Comparison of ENCODE assay signal across 7 cellular contexts in the genomic region with DNA sequence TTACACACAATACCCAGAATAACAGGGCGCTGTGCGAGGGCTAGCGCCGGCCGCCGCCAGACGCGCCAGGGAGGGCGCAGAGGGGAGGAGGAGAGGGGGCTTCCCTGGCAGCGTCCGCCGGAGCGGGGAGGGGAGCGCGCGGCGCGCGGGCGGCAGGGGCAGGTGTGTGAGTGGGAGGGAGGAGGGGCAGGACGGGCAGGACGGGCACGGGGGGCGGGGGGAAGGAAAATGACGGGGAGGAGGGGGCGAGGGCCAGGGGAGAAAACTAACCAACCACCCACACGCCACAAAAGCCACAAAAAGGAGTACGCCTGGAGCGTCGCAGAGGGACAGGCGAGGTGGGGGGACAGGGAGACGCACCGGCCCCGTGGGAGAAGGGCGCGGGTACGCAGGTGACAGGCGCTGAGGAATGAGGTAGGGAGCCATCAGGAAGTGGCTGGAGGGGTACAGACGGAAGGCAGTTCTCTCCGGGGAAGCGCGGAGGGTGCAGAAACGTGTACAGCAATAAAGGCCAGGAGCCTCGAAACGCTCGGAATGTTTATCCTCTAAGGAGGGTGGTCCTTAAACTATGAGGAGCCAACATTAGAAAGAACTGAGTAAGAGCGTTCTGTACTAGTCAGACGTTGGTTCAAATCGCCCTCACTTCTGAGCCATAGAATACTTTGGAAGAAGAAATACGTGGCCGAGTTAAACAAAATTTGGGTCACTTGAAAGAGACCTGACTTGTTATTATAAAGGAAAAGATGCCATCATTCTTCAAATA. TPM values are rescaled to one million over a fixed set of nuclear protein-coding genes. Genes with fewer than 3 reads are reported as not detected.
A peak's percentile ranks its signal among the peaks of the same experiment; 100 is the strongest.
DNase-seq lines count a peak whose midpoint lies in the region; ATAC-seq and TF ChIP-seq lines count a peak whose summit lies in the region.

No MANE protein-coding gene starts in this region.

- H3K9me2 ChIP-seq in neural cell (ENCODE audit: insufficient read depth, low read length), result no peaks in the 10 kb centered on the region

- H3K36me3 ChIP-seq in esophagus (ENCODE audit: control insufficient read depth in 2 of 2, insufficient read depth in 2 of 2, low read length in 1 of 2) (no peaks in the 10 kb centered on the region), neural cell (ENCODE audit: insufficient read depth, low read length) (no peaks in the 10 kb centered on the region), subcutaneous abdominal adipose tissue (ENCODE audit: control insufficient read depth in 5 of 5, insufficient read depth in 5 of 5, low read length in 5 of 5) (no peaks in the 10 kb centered on the region)

- peaks cover 26% of the 10 kb centered on the region for H3K79me2 ChIP-seq in neural cell (replicated peaks; ENCODE audit: insufficient read depth, low read length)

- no peaks in the 10 kb centered on the region for H3K27me3 ChIP-seq in esophagus (ENCODE audit: control insufficient read depth in 1 of 2, insufficient read depth in 2 of 2, low read length in 2 of 2)
- H3K27me3 ChIP-seq in neural cell (ENCODE audit: insufficient read depth, low read depth, low read length), result no peaks in the 10 kb centered on the region
- H3K27me3 ChIP-seq in subcutaneous abdominal adipose tissue (ENCODE audit: control insufficient read depth in 5 of 5, insufficient read depth in 4 of 5, low read length in 5 of 5), result no peaks in the 10 kb centered on the region

- H3K4me1 ChIP-seq in esophagus (ENCODE audit: control insufficient read depth in 2 of 2, insufficient read depth in 2 of 2, low read length in 1 of 2) (peaks cover 0 to 3% of the 10 kb centered on the region in 2 donors), subcutaneous abdominal adipose tissue (ENCODE audit: control insufficient read depth in 5 of 5, insufficient read depth in 5 of 5, low read length in 5 of 5) (peaks cover 2 to 24% (median 18%) of the 10 kb centered on the region in 5 donors)

- no peak for TF ChIP-seq EP300 in neural cell (conservative IDR thresholded peaks at IDR 0.05; ENCODE audit: poor library complexity, severe bottlenecking)

- H3K9ac ChIP-seq in neural cell (ENCODE audit: low read length) (peak overlapping the region; percentile 69), subcutaneous abdominal adipose tissue (ENCODE audit: low read length in 5 of 5) (peak overlapping the region in 2 of 5 donors; percentile 62 to 72)

- no peaks in the 10 kb centered on the region for H3K9me3 ChIP-seq in esophagus (ENCODE audit: control insufficient read depth in 2 of 2, insufficient read depth in 1 of 2, low read depth in 1 of 2, low read length in 1 of 2)
- H3K9me3 ChIP-seq in neural cell (ENCODE audit: low read length), result no peaks in the 10 kb centered on the region
- no peaks in the 10 kb centered on the region for H3K9me3 ChIP-seq in subcutaneous abdominal adipose tissue (ENCODE audit: control insufficient read depth in 5 of 5, low read length in 5 of 5)

- no peak for ATAC-seq in HG03025 (IDR thresholded peaks at IDR 0.05; ENCODE audit: low FRiP score, unreplicated experiment)

- H3K4me3 ChIP-seq in HFF-Myc (replicated peaks; ENCODE audit: low read depth, low read length), result peak overlapping the region; percentile 58
- peak overlapping the region; percentile 73 to 96 for H3K4me3 ChIP-seq in esophagus (ENCODE audit: low read depth in 1 of 2, low read length in 2 of 2)
- peak overlapping the region; percentile 82 for H3K4me3 ChIP-seq in neural cell (ENCODE audit: low read length)
- peak overlapping the region; percentile 65 to 96 (median 79) for H3K4me3 ChIP-seq in subcutaneous abdominal adipose tissue (ENCODE audit: low read depth in 1 of 5, low read length in 5 of 5)

- TF ChIP-seq RAD21 in neural cell (conservative IDR thresholded peaks at IDR 0.05), result no peak

- TF ChIP-seq CTCF in HFF-Myc (IDR thresholded peaks at IDR 0.05; ENCODE audit: low read depth, low read length, missing control alignments) (no peak), neural cell (IDR thresholded peaks at IDR 0.05; ENCODE audit: poor library complexity, severe bottlenecking) (no peak)

- H4K20me1 ChIP-seq in neural cell (ENCODE audit: insufficient read depth), result no peaks in the 10 kb centered on the region

- peak overlapping the region; percentile 82 to 90 for H3K27ac ChIP-seq in esophagus (ENCODE audit: low read depth in 2 of 2, low read length in 1 of 2)
- H3K27ac ChIP-seq in neural cell (ENCODE audit: low read length), result peak overlapping the region; percentile 33
- peak overlapping the region; percentile 77 for H3K27ac ChIP-seq in subcutaneous abdominal adipose tissue (ENCODE audit: low read depth, low read length)

- peak overlapping the region; percentile 24 for H2AFZ ChIP-seq in neural cell (ENCODE audit: low read depth, low read length)

- DNase-seq in HFF-Myc (ENCODE audit: extremely low read depth, low read depth) (no peak), NCI-H526 treated with DMSO at 0.1 percent for 48 hours (lab: John Stamatoyannopoulos, UW) (peak; percentile 79), activated T-cell treated with anti-CD3 and anti-CD28 coated beads for 24 hours (ENCODE audit: low read depth) (peak; percentile 51)

- peak overlapping the region; percentile 28 for H3K4me2 ChIP-seq in neural cell (ENCODE audit: low read length)

- 1 to 2% methylated on average over 38 to 50 of the region's 51 CpGs for WGBS in esophagus, 2 donors

- no peaks in the 10 kb centered on the region for H3F3A ChIP-seq in neural cell (ENCODE audit: insufficient read depth, low read length, poor library complexity, severe bottlenecking)

TF ChIP-seq in neural cell, 6 proteins besides CTCF, POLR2A, EP300 and RAD21:
- no peak for TF ChIP-seq MXI1 (conservative IDR thresholded peaks at IDR 0.05; ENCODE audit: poor library complexity, severe bottlenecking)
- TF ChIP-seq EZH2 (IDR thresholded peaks at IDR 0.05; ENCODE audit: borderline replicate concordance, insufficient read depth, low read length, poor library complexity, severe bottlenecking), result no peak
- no peak for TF ChIP-seq TAF1 (IDR thresholded peaks at IDR 0.05; ENCODE audit: low read depth)
- no peak for TF ChIP-seq SMC3 (conservative IDR thresholded peaks at IDR 0.05; ENCODE audit: poor library complexity)
- TF ChIP-seq POLR2AphosphoS5 (IDR thresholded peaks at IDR 0.05), result no peak
- TF ChIP-seq, protein P1, sequence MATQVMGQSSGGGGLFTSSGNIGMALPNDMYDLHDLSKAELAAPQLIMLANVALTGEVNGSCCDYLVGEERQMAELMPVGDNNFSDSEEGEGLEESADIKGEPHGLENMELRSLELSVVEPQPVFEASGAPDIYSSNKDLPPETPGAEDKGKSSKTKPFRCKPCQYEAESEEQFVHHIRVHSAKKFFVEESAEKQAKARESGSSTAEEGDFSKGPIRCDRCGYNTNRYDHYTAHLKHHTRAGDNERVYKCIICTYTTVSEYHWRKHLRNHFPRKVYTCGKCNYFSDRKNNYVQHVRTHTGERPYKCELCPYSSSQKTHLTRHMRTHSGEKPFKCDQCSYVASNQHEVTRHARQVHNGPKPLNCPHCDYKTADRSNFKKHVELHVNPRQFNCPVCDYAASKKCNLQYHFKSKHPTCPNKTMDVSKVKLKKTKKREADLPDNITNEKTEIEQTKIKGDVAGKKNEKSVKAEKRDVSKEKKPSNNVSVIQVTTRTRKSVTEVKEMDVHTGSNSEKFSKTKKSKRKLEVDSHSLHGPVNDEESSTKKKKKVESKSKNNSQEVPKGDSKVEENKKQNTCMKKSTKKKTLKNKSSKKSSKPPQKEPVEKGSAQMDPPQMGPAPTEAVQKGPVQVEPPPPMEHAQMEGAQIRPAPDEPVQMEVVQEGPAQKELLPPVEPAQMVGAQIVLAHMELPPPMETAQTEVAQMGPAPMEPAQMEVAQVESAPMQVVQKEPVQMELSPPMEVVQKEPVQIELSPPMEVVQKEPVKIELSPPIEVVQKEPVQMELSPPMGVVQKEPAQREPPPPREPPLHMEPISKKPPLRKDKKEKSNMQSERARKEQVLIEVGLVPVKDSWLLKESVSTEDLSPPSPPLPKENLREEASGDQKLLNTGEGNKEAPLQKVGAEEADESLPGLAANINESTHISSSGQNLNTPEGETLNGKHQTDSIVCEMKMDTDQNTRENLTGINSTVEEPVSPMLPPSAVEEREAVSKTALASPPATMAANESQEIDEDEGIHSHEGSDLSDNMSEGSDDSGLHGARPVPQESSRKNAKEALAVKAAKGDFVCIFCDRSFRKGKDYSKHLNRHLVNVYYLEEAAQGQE (IDR thresholded peaks at IDR 0.05; ENCODE audit: borderline replicate concordance), result no peak

RNA-seq across cellular contexts. Expression of a gene that starts 0.7 kb away (rescaled TPM):
- polyA plus RNA-seq in esophagus (1 to 10 TPM; 6.1 to 6.2 TPM), neural cell (16.0 and 16.9 TPM in 2 replicates)
- 32.6 and 42.0 TPM in 2 replicates for polyA minus RNA-seq in neural cell

Comparison
In these comparisons a context has a peak if more than half of its experiments do, and no peak if none do; other contexts are left out.
1. H3K27ac ChIP-seq: peak in every context shown above with its lines; median percentile 86 in esophagus; 77 in subcutaneous abdominal adipose tissue; 33 in neural cell.